ENCODE assay signal across 24 cellular contexts in genomic region chr2:55399815-55400214, GRCh38.
"Had no signal": no experiment of that assay in that cellular context is flagged by ENCODE, and none has a peak within 500 bp of the region (broad histone marks: within the 10 kb centered on the region; RNA-seq: fewer than 3 reads in every experiment).

No MANE protein-coding gene starts in this region.

- H3K27me3 Mint-ChIP-seq: effector memory CD8-positive, alpha-beta T cell; memory B cell; natural killer cell treated with Interleukin-12 subunit alpha and Interleukin-12 subunit beta and Interleukin-15 and Interleukin-18, amount 100 ng/mL, for 72 hours; stimulated activated naive B cell treated with anti-CD40 and anti-IgM and Interleukin-4, amounts not matched to agents 10 μg/mL and 1 μg/mL and 100 μg/mL, for 72 hours; stimulated activated naive CD8-positive, alpha-beta T cell treated with anti-CD3 and anti-CD28 coated beads, Interleukin-15, amount 100 ng/mL, for 72 hours had no signal

- H3K4me3 ChIP-seq: esophagus muscularis mucosa, gastroesophageal sphincter, left ventricle myocardium inferior, lower lobe of right lung, spleen, thoracic aorta, transverse colon had no signal

- H3K36me3 ChIP-seq: lower lobe of right lung, thoracic aorta, transverse colon had no signal

- H3K36me3 Mint-ChIP-seq: natural killer cell treated with Interleukin-12 subunit alpha and Interleukin-12 subunit beta and Interleukin-15 and Interleukin-18, amount 100 ng/mL, for 72 hours had no signal

- H3K27ac Mint-ChIP-seq: effector memory CD8-positive, alpha-beta T cell; immature natural killer cell; memory B cell; natural killer cell treated with Interleukin-12 subunit alpha and Interleukin-12 subunit beta and Interleukin-15 and Interleukin-18, amount 100 ng/mL, for 72 hours; stimulated activated naive B cell treated with anti-CD40 and anti-IgM and Interleukin-4, amounts not matched to agents 10 μg/mL and 1 μg/mL and 100 μg/mL, for 72 hours; stimulated activated naive CD8-positive, alpha-beta T cell treated with anti-CD3 and anti-CD28 coated beads, Interleukin-15, amount 100 ng/mL, for 72 hours had no signal

- H3K27ac ChIP-seq: epithelial cell of prostate, esophagus muscularis mucosa, gastroesophageal sphincter, left ventricle myocardium inferior, lower lobe of right lung, spleen, thoracic aorta, transverse colon had no signal

- H3K9me3 ChIP-seq: esophagus muscularis mucosa, gastroesophageal sphincter, left ventricle myocardium inferior, lower lobe of right lung, spleen, thoracic aorta, transverse colon had no signal

- ATAC-seq: effector memory CD8-positive, alpha-beta T cell; gastroesophageal sphincter; left cardiac atrium; lower lobe of right lung; natural killer cell treated with Interleukin-12 subunit alpha and Interleukin-12 subunit beta and Interleukin-15 and Interleukin-18, amount 100 ng/mL, for 72 hours; sciatic nerve; stimulated activated naive B cell treated with anti-CD40 and anti-IgM and Interleukin-4, amounts not matched to agents 10 μg/mL and 1 μg/mL and 100 μg/mL, for 72 hours; stimulated activated naive CD8-positive, alpha-beta T cell treated with anti-CD3 and anti-CD28 coated beads, Interleukin-15, amount 100 ng/mL, for 72 hours had no signal

- H3K4me1 ChIP-seq: esophagus muscularis mucosa, gastroesophageal sphincter, left ventricle myocardium inferior, lower lobe of right lung, spleen, transverse colon had no signal

- H3K27me3 ChIP-seq: esophagus muscularis mucosa, gastroesophageal sphincter, spleen, transverse colon had no signal

- FAIRE-seq: kidney had no signal

- H3K4me1 Mint-ChIP-seq: immature natural killer cell; memory B cell; stimulated activated naive B cell treated with anti-CD40 and anti-IgM and Interleukin-4, amounts not matched to agents 10 μg/mL and 1 μg/mL and 100 μg/mL, for 72 hours; stimulated activated naive CD8-positive, alpha-beta T cell treated with anti-CD3 and anti-CD28 coated beads, Interleukin-15, amount 100 ng/mL, for 72 hours had no signal

- H3K4me3 Mint-ChIP-seq: effector memory CD8-positive, alpha-beta T cell; immature natural killer cell; memory B cell; natural killer cell treated with Interleukin-12 subunit alpha and Interleukin-12 subunit beta and Interleukin-15 and Interleukin-18, amount 100 ng/mL, for 72 hours; stimulated activated naive B cell treated with anti-CD40 and anti-IgM and Interleukin-4, amounts not matched to agents 10 μg/mL and 1 μg/mL and 100 μg/mL, for 72 hours; stimulated activated naive CD8-positive, alpha-beta T cell treated with anti-CD3 and anti-CD28 coated beads, Interleukin-15, amount 100 ng/mL, for 72 hours had no signal

- H3K9me3 Mint-ChIP-seq: effector memory CD8-positive, alpha-beta T cell; immature natural killer cell; memory B cell; natural killer cell treated with Interleukin-12 subunit alpha and Interleukin-12 subunit beta and Interleukin-15 and Interleukin-18, amount 100 ng/mL, for 72 hours; stimulated activated naive B cell treated with anti-CD40 and anti-IgM and Interleukin-4, amounts not matched to agents 10 μg/mL and 1 μg/mL and 100 μg/mL, for 72 hours; stimulated activated naive CD8-positive, alpha-beta T cell treated with anti-CD3 and anti-CD28 coated beads, Interleukin-15, amount 100 ng/mL, for 72 hours had no signal

- DNase-seq: effector memory CD8-positive, alpha-beta T cell; glutamatergic neuron; immature natural killer cell; kidney; left cardiac atrium; left ventricle myocardium inferior; lower lobe of right lung; midbrain; occipital lobe; posterior cingulate gyrus; spleen; stimulated activated CD4-positive, alpha-beta T cell treated with anti-CD3 and anti-CD28 coated beads, Interleukin-15, amount 100 ng/mL, for 24 hours; stimulated activated CD4-positive, alpha-beta T cell treated with anti-CD3 and anti-CD28 coated beads, Interleukin-1b, Interleukin-23, amount 100 ng/mL, for 48 hours; stimulated activated CD4-positive, alpha-beta T cell treated with anti-CD3 and anti-CD28 coated beads, Interleukin-4, amount 100 ng/mL, for 4 hours; stimulated activated naive B cell treated with anti-CD40 and anti-IgM and Interleukin-4, amounts not matched to agents 10 μg/mL and 1 μg/mL and 100 μg/mL, for 72 hours; stimulated activated naive CD8-positive, alpha-beta T cell treated with anti-CD3 and anti-CD28 coated beads, Interleukin-15, amount 100 ng/mL, for 72 hours; transverse colon had no signal
